In genomic region chr4:36243355-36244256, GRCh38 we compare ENCODE assay signal across 8 cellular contexts. TPM values are rescaled to one million over a fixed set of nuclear protein-coding genes. Genes with fewer than 3 reads are reported as not detected.
DNase-seq lines count a peak whose midpoint lies in the region; ATAC-seq and TF ChIP-seq lines count a peak whose summit lies in the region.

No MANE protein-coding gene starts in this region.

- H3K4me2 ChIP-seq in OCI-LY1 (ENCODE audit: low read length) = peak overlapping the region; percentile 87

- no peak overlapping the region for H2AFZ ChIP-seq in OCI-LY1 (ENCODE audit: low read length)

- peak overlapping the region; percentile 87 for H3K9ac ChIP-seq in OCI-LY1 (ENCODE audit: low read length)

- H3K9me2 ChIP-seq in OCI-LY1 (ENCODE audit: low read depth, low read length) = no peaks in the 10 kb centered on the region

- intact Hi-C loops in right cardiac atrium (cut with DNase I) = no loop called here

- H3K27ac ChIP-seq in OCI-LY1 (ENCODE audit: low read depth, low read length, poor library complexity, severe bottlenecking) = peak overlapping the region; percentile 80
- H3K27ac ChIP-seq in right cardiac atrium (ENCODE audit: low read length) = peak overlapping the region; percentile 7

- H3K9me3 ChIP-seq in OCI-LY1 (ENCODE audit: low read length) = no peaks in the 10 kb centered on the region
- H3K9me3 ChIP-seq in right cardiac atrium (ENCODE audit: control insufficient read depth, low read length) = no peaks in the 10 kb centered on the region

- DNase-seq in NCI-H524 (lab: John Stamatoyannopoulos, UW) (peak; percentile 15 to 57), NCI-H524 treated with DMSO at 0.1 percent for 48 hours (lab: John Stamatoyannopoulos, UW) (no peak), right cardiac atrium (peak; percentile 58 to 82 (median 78)), renal cortical epithelial cell (ENCODE audit: low read depth) (peak; percentile 51), dermis blood vessel endothelial cell (no peak)
- DNase-seq in activated naive CD8-positive, alpha-beta T cell treated with anti-CD3 and anti-CD28 coated beads, Interleukin-2, amount 50 U/mL, for 16 hours (ENCODE audit: low read depth, low spot score) = peak; percentile 13

- peaks cover 44% of the 10 kb centered on the region for H3K4me1 ChIP-seq in OCI-LY1 (ENCODE audit: insufficient read depth, low read length, severe bottlenecking)
- H3K4me1 ChIP-seq in right cardiac atrium (ENCODE audit: control insufficient read depth, insufficient read depth, low read length) = no peaks in the 10 kb centered on the region

- peaks cover 5% of the 10 kb centered on the region; the same call in 1 of the 2 replicates for H3F3A ChIP-seq in OCI-LY1 (ENCODE audit: insufficient read depth, low read length)

- 4% methylated on average over 38 of the region's 38 CpGs for WGBS in right cardiac atrium

- no peaks in the 10 kb centered on the region for H4K20me1 ChIP-seq in OCI-LY1 (ENCODE audit: insufficient read depth, low read length)

- H3K27me3 ChIP-seq in OCI-LY1 (ENCODE audit: insufficient read depth, low read length) (no peaks in the 10 kb centered on the region), right cardiac atrium (ENCODE audit: control insufficient read depth, insufficient read depth) (no peaks in the 10 kb centered on the region)

- peak; percentile 22 for ATAC-seq in HG02981 (IDR thresholded peaks at IDR 0.05; ENCODE audit: unreplicated experiment)
- ATAC-seq in right cardiac atrium = peak; percentile 82 to 90

- peaks cover 34% of the 10 kb centered on the region for H3K36me3 ChIP-seq in OCI-LY1 (ENCODE audit: insufficient read depth, low read length)

- peak overlapping the region; percentile 74 for H3K4me3 ChIP-seq in OCI-LY1 (ENCODE audit: low read depth, low read length, poor library complexity, severe bottlenecking)
- peak overlapping the region; percentile 55 for H3K4me3 ChIP-seq in right cardiac atrium (ENCODE audit: low read length)

- H3K79me2 ChIP-seq in OCI-LY1 (ENCODE audit: insufficient read depth, low read length) = peaks cover 54% of the 10 kb centered on the region

- TF ChIP-seq CTCF in OCI-LY1 (IDR thresholded peaks at IDR 0.05; ENCODE audit: low read length) = no peak

RNA-seq across cellular contexts. Expression of gene ARAP2, which starts 0.7 kb away (rescaled TPM):
- total RNA-seq in right cardiac atrium (1 to 10 TPM; 3.1 to 9.4 (median 4.7) TPM), renal cortical epithelial cell (27.3 and 31.6 TPM in 2 replicates), dermis blood vessel endothelial cell (0.23 and 1.9 TPM in 2 replicates)
- polyA plus RNA-seq in right cardiac atrium = 0.72 TPM

RNA-seq across cellular contexts. Expression of gene DTHD1, which starts 37.8 kb away (rescaled TPM):
- total RNA-seq in right cardiac atrium (under 1 TPM in 2 of 4 donors, not detected in 2; 0.09 to 0.39 TPM), renal cortical epithelial cell (not detected in 2 replicates), dermis blood vessel endothelial cell (not detected in 2 replicates)
- polyA plus RNA-seq in right cardiac atrium = 0.02 TPM

Comparison
In these comparisons a context has a peak if more than half of its experiments do, and no peak if none do; other contexts are left out.
1. DNase-seq: peak in NCI-H524 (2 of 2), activated naive CD8-positive, alpha-beta T cell treated with anti-CD3 and anti-CD28 coated beads, Interleukin-2, amount 50 U/mL, for 16 hours (single experiment), right cardiac atrium (3 of 3) and renal cortical epithelial cell (single experiment); none in NCI-H524 treated with DMSO at 0.1 percent for 48 hours (single experiment) and dermis blood vessel endothelial cell (single experiment).